Comparison of ENCODE assay signal across 21 cellular contexts in the genomic region with DNA sequence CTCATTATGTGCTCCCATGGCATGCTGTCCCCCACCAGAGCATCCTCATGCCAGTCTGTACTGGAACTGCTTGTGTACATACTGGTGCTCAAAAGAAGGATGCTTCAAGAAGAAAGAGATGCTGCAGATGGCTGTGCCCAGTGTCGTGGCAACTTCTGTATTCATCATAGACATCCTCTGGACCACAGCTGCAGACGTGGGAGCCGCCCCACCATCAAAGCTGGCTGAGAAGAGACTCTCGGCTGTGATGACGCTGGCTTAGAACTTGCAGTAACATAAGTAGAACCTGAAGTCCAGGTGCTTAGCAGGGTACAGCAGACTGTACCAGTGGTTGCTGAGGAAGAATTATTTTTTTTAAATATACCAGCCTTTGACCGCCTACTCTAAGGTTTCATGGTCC.
DNase-seq lines count a peak whose midpoint lies in the region; FAIRE-seq and TF ChIP-seq lines count a peak whose summit lies in the region.
"Had no signal": no experiment of that assay in that cellular context is flagged by ENCODE, and none has a peak within 500 bp of the region (broad histone marks: within the 10 kb centered on the region; RNA-seq: fewer than 3 reads in every experiment).

No MANE protein-coding gene starts in this region.

- H3K4me3 Mint-ChIP-seq in brain (no peak overlapping the region), nephron (no peak overlapping the region)
- H3K4me3 Mint-ChIP-seq: B cell; CD4-positive, CD25-positive, alpha-beta regulatory T cell; CD8-positive, alpha-beta T cell had no signal

- no peak for DNase-seq in HTR-8/SVneo (ENCODE audit: insufficient read length, low spot score)
- no peak for DNase-seq in AG08395 (ENCODE audit: low spot score)
- no peak for DNase-seq in erythroblast (lab: John Stamatoyannopoulos, UW)
- DNase-seq: Caco-2; CD4-positive, CD25-positive, alpha-beta regulatory T cell; CD8-positive, alpha-beta T cell; DMS153; DND-41; GM23248; H7; HCEC 1CT had no signal

- H3K27me3 Mint-ChIP-seq in brain (no peaks in the 10 kb centered on the region), nephron (ENCODE audit: low read depth) (no peaks in the 10 kb centered on the region)
- H3K27me3 Mint-ChIP-seq: CD4-positive, CD25-positive, alpha-beta regulatory T cell had no signal

- no peak for TF ChIP-seq CTCF in brain (conservative IDR thresholded peaks at IDR 0.05)
- TF ChIP-seq CTCF in nephron (IDR thresholded peaks at IDR 0.05; ENCODE audit: unreplicated experiment in 3 of 3), result no peak

- H3K27ac ChIP-seq in temporal lobe (ENCODE audit: low read depth, low read length), result peak overlapping the region; percentile 20
- H3K27ac ChIP-seq: BLaER1, C4-2B, GM23248 had no signal

- H3K27ac Mint-ChIP-seq in brain, result peak overlapping the region in 4 of 5 experiments; percentile 49 to 92 (median 82)
- H3K27ac Mint-ChIP-seq in nephron, result peak overlapping the region; percentile 43 to 93 (median 89)
- H3K27ac Mint-ChIP-seq: B cell; CD8-positive, alpha-beta T cell had no signal

- FAIRE-seq in HTR-8/SVneo (lab: Jason Lieb, UNC), result peak; percentile 4
- FAIRE-seq: G401.6, GM12892, GM19239, H1 had no signal

- peaks cover 66% of the 10 kb centered on the region for H3K4me1 Mint-ChIP-seq in brain
- peaks cover 86% of the 10 kb centered on the region for H3K4me1 Mint-ChIP-seq in nephron

- no peak for TF ChIP-seq POLR2A in erythroblast (IDR thresholded peaks at IDR 0.05; ENCODE audit: low read length)

- peaks cover 0 to 10% (median 0%) of the 10 kb centered on the region in 5 experiments for H3K9me3 Mint-ChIP-seq in brain
- no peaks in the 10 kb centered on the region for H3K9me3 Mint-ChIP-seq in nephron

- H3K36me3 Mint-ChIP-seq in brain (no peaks in the 10 kb centered on the region), nephron (ENCODE audit: low read depth) (no peaks in the 10 kb centered on the region)
- H3K36me3 Mint-ChIP-seq: CD4-positive, CD25-positive, alpha-beta regulatory T cell; CD8-positive, alpha-beta T cell had no signal
